11 cellular contexts compared by ENCODE assay signal in the genomic region with DNA sequence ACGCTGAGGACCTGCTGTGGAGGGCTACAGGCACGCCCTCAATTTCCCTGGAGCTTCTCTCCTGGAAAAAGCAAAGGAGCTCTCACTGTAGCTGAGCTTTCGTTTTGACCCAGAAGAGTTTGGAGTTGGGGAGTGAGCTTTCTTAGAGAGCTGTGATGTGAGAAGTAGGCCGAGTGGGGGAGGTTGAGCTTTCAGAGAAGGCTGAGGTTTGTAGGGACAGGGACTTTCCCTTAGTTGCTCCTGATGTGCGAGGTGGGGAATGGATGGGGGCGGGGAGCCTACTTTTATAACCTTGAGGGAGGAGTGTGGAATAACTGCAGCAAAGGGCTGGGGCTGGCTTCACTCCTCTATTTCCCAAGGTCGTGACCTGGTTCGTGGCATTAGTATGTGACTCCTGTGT. TPM values are rescaled to one million over a fixed set of nuclear protein-coding genes. Genes with fewer than 3 reads are reported as not detected.
A peak's percentile ranks its signal among the peaks of the same experiment; 100 is the strongest.
DNase-seq lines count a peak whose midpoint lies in the region; ATAC-seq and TF ChIP-seq lines count a peak whose summit lies in the region.
"Had no signal": no experiment of that assay in that cellular context is flagged by ENCODE, and none has a peak within 500 bp of the region (broad histone marks: within the 10 kb centered on the region; RNA-seq: fewer than 3 reads in every experiment).

No MANE protein-coding gene starts in this region.

- H3K9me3 ChIP-seq in OCI-LY3 (ENCODE audit: insufficient read depth, low read length) = no peaks in the 10 kb centered on the region
- no peaks in the 10 kb centered on the region for H3K9me3 ChIP-seq in mucosa of rectum (ENCODE audit: control insufficient read depth in 2 of 2, low read length in 2 of 2)
- no peaks in the 10 kb centered on the region for H3K9me3 ChIP-seq in upper lobe of left lung
- H3K9me3 ChIP-seq: suprapubic skin had no signal

- H3K4me3 ChIP-seq in OCI-LY3 (ENCODE audit: low read length) (peak overlapping the region; percentile 2; the same call in 1 of the 2 replicates), fibroblast of pulmonary artery (replicated peaks; ENCODE audit: low read depth, low read length) (no peak overlapping the region), mucosa of rectum (ENCODE audit: low read length in 2 of 2) (peak overlapping the region in 1 of 2 donors; percentile 4), upper lobe of left lung (no peak overlapping the region)
- H3K4me3 ChIP-seq: suprapubic skin had no signal

- H3K27ac ChIP-seq in OCI-LY3 (ENCODE audit: low read length) (no peak overlapping the region), mucosa of rectum (ENCODE audit: low read depth in 2 of 2, low read length in 2 of 2) (peak overlapping the region; percentile 5 to 12), upper lobe of left lung (peak overlapping the region; percentile 41 to 80 (median 48))
- H3K27ac ChIP-seq: suprapubic skin had no signal

- H3K27me3 ChIP-seq in OCI-LY3 (ENCODE audit: low read depth, low read length) (no peaks in the 10 kb centered on the region), mucosa of rectum (ENCODE audit: control insufficient read depth in 2 of 2, insufficient read depth in 2 of 2, low read length in 2 of 2) (no peaks in the 10 kb centered on the region), upper lobe of left lung (no peaks in the 10 kb centered on the region)
- H3K27me3 ChIP-seq: suprapubic skin had no signal

- TF ChIP-seq CTCF in OCI-LY3 (IDR thresholded peaks at IDR 0.05; ENCODE audit: low read depth, low read length) (no peak), fibroblast of pulmonary artery (IDR thresholded peaks at IDR 0.05; ENCODE audit: low read length, missing control alignments) (no peak), upper lobe of left lung (IDR thresholded peaks at IDR 0.05) (no peak)

- H3K9ac ChIP-seq in OCI-LY3 (ENCODE audit: low read length) (peak overlapping the region; percentile 3; the same call in 1 of the 2 replicates), mucosa of rectum (ENCODE audit: low read depth in 1 of 2, low read length in 2 of 2) (no peak overlapping the region)

- H4K20me1 ChIP-seq in OCI-LY3 (ENCODE audit: insufficient read depth, low read length) = peaks cover 17% of the 10 kb centered on the region; the same call in 1 of the 2 replicates

- peak overlapping the region; percentile 38 for H3K4me2 ChIP-seq in OCI-LY3 (ENCODE audit: low read length)

- no peak overlapping the region for H2AFZ ChIP-seq in OCI-LY3 (ENCODE audit: low read depth, low read length)

- no peak for TF ChIP-seq POLR2A in upper lobe of left lung (IDR thresholded peaks at IDR 0.05)
- TF ChIP-seq POLR2A in GM18505 (IDR thresholded peaks at IDR 0.05; ENCODE audit: borderline replicate concordance, extremely low read depth, insufficient read depth, insufficient read length) = no peak

- peak; percentile 38 for DNase-seq in fibroblast of pulmonary artery (ENCODE audit: low read depth)
- no peak for DNase-seq in upper lobe of left lung
- DNase-seq in NCI-H2081 treated with DMSO at 0.1 percent for 48 hours (lab: John Stamatoyannopoulos, UW) = no peak
- DNase-seq: activated T-cell treated with anti-CD3 and anti-CD28 coated beads, Interleukin-2, amount 50 U/mL, for 4 hours; erythroblast; NCI-H2107 had no signal

- H3K79me2 ChIP-seq in OCI-LY3 (ENCODE audit: low read length) = peaks cover 59% of the 10 kb centered on the region

- no peak for TF ChIP-seq EP300 in upper lobe of left lung (IDR thresholded peaks at IDR 0.05)

- ATAC-seq in upper lobe of left lung (ENCODE audit: low FRiP score in 2 of 2) (peak in 1 of 2 donors; percentile 45), GM18505 (IDR thresholded peaks at IDR 0.05; ENCODE audit: unreplicated experiment) (no peak), HG03565 (IDR thresholded peaks at IDR 0.05; ENCODE audit: unreplicated experiment) (no peak)
- ATAC-seq: activated T-cell treated with anti-CD3 and anti-CD28 coated beads, Interleukin-2, amount 50 U/mL, for 4 hours had no signal

- 42 to 54% methylated on average over 8 of the region's 8 CpGs for WGBS in upper lobe of left lung, 2 donors

- H3K36me3 ChIP-seq in OCI-LY3 (replicated peaks; ENCODE audit: low read depth, low read length) = peaks cover 49% of the 10 kb centered on the region
- no peaks in the 10 kb centered on the region for H3K36me3 ChIP-seq in mucosa of rectum (ENCODE audit: control insufficient read depth in 2 of 2, insufficient read depth in 2 of 2, low read length in 2 of 2)
- peaks cover 0 to 3% (median 0%) of the 10 kb centered on the region in 4 donors for H3K36me3 ChIP-seq in upper lobe of left lung

- peaks cover 46% of the 10 kb centered on the region for H3K4me1 ChIP-seq in OCI-LY3 (ENCODE audit: low read length)
- no peaks in the 10 kb centered on the region for H3K4me1 ChIP-seq in mucosa of rectum (ENCODE audit: control insufficient read depth in 2 of 2, insufficient read depth in 2 of 2, low read length in 2 of 2)
- H3K4me1 ChIP-seq in upper lobe of left lung = peaks cover 13 to 24% (median 20%) of the 10 kb centered on the region in 4 donors
- H3K4me1 ChIP-seq: suprapubic skin had no signal

RNA-seq across cellular contexts. Expression of a gene that starts 47.1 kb away (rescaled TPM):
- 10 to 100 TPM; 35.6 to 76.5 (median 42.9) TPM for total RNA-seq in upper lobe of left lung
